1 cellular context compared by ENCODE assay signal in the genomic region with DNA sequence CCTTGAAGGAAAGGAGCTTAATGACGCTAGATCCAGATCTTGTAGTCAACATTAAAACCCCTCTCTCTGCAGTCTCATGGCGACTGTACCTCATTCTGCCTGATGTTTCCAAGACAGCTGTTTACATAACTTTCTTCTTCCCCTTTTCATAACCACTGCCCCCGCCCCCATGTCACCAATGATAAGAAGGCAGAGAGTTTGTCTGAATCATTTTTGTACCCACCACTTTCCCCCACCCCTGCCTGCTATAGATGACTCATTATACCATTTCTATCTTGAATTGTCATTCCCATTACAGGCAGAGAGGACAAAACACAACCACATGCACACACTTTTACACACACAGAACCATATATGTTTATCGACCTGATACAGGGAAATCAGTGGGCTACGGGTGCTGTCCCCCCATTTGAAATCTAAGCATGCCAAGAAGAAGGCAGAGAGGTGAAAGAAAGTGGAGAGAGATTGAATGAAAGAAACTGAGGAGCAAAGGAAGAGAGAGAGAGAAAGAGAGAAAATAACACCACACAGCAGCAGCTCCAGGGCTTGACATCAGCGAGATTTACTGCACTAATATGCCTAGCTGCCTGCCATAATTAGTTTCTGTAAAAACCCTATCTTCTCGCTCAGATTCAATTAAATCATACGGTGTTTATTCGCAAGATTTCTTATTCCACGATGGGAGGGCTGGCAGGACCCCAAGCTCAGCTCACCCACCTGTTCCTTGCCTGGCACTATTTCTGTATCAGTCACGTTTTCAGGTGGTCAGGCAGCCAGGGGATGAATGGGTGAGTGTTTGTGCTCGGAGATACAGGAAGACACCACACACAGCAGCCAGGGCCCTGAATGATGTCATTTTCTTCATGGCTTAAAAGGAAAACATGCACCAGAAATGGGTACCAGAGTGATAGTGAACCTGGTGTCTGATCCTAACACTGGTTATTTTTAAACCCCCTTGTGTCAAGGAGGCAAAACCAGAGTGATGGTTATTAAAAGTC.
TF ChIP-seq lines count a peak whose summit lies in the region.

No MANE protein-coding gene starts in this region.

TF ChIP-seq in K562, 482 proteins besides CTCF, POLR2A, EP300 and RAD21 (continued from another document):
- no peak for TF ChIP-seq CHD1 (IDR thresholded peaks at IDR 0.05; ENCODE audit: low read length)
- TF ChIP-seq ZFPM2 (CRISPR knock-in tag; IDR thresholded peaks at IDR 0.05), result no peak
- no peak for TF ChIP-seq GABPB2 (CRISPR knock-in tag; conservative IDR thresholded peaks at IDR 0.05)
- TF ChIP-seq STAT5A (IDR thresholded peaks at IDR 0.05; ENCODE audit: borderline replicate concordance, low read length), result no peak
- TF ChIP-seq SMAD1 (IDR thresholded peaks at IDR 0.05; ENCODE audit: low read depth, low read length, partially characterized antibody), result peak; percentile 54
- TF ChIP-seq NCOR1 (IDR thresholded peaks at IDR 0.05), result peak; percentile 54
- TF ChIP-seq PRPF4 (IDR thresholded peaks at IDR 0.05; ENCODE audit: insufficient read depth, low read depth, low read length, poor library complexity, severe bottlenecking), result no peak
- TF ChIP-seq, protein P1, sequence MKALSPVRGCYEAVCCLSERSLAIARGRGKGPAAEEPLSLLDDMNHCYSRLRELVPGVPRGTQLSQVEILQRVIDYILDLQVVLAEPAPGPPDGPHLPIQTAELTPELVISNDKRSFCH (CRISPR knock-in tag; IDR thresholded peaks at IDR 0.05), result no peak
- TF ChIP-seq, protein P1 (tag; IDR thresholded peaks at IDR 0.05), result no peak
- TF ChIP-seq ZNF764 (CRISPR knock-in tag; IDR thresholded peaks at IDR 0.05; ENCODE audit: low read depth), result no peak
- no peak for TF ChIP-seq ESRRA (IDR thresholded peaks at IDR 0.05; ENCODE audit: borderline replicate concordance, low read depth)
- no peak for TF ChIP-seq NR2C1 (IDR thresholded peaks at IDR 0.05)
- TF ChIP-seq NR2C1 (tag; IDR thresholded peaks at IDR 0.05), result no peak
- peak; percentile 83 for TF ChIP-seq DPF2 (IDR thresholded peaks at IDR 0.05)
- TF ChIP-seq, protein P2, sequence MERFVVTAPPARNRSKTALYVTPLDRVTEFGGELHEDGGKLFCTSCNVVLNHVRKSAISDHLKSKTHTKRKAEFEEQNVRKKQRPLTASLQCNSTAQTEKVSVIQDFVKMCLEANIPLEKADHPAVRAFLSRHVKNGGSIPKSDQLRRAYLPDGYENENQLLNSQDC (CRISPR knock-in tag; IDR thresholded peaks at IDR 0.05), result no peak
- TF ChIP-seq L3MBTL2 (IDR thresholded peaks at IDR 0.05), result no peak
- no peak for TF ChIP-seq SIN3B (IDR thresholded peaks at IDR 0.05; ENCODE audit: low read depth)
- no peak for TF ChIP-seq ZBED1 (IDR thresholded peaks at IDR 0.05)
- TF ChIP-seq KLF13 (tag; IDR thresholded peaks at IDR 0.05; ENCODE audit: borderline replicate concordance, low read depth), result no peak
- no peak for TF ChIP-seq ZNF140 (CRISPR knock-in tag; IDR thresholded peaks at IDR 0.05)
- no peak for TF ChIP-seq ZNF644 (tag; IDR thresholded peaks at IDR 0.05; ENCODE audit: low read depth)
- TF ChIP-seq, protein P3, sequence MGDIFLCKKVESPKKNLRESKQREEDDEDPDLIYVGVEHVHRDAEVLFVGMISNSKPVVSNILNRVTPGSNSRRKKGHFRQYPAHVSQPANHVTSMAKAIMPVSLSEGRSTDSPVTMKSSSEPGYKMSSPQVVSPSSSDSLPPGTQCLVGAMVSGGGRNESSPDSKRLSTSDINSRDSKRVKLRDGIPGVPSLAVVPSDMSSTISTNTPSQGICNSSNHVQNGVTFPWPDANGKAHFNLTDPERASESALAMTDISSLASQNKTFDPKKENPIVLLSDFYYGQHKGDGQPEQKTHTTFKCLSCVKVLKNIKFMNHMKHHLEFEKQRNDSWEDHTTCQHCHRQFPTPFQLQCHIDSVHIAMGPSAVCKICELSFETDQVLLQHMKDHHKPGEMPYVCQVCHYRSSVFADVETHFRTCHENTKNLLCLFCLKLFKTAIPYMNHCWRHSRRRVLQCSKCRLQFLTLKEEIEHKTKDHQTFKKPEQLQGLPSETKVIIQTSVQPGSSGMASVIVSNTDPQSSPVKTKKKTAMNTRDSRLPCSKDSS (IDR thresholded peaks at IDR 0.05; ENCODE audit: low read depth, partially characterized antibody), result no peak
- no peak for TF ChIP-seq NONO (IDR thresholded peaks at IDR 0.05; ENCODE audit: low read depth in 2 of 2, low read length in 1 of 2)
- TF ChIP-seq NFYB (IDR thresholded peaks at IDR 0.05; ENCODE audit: extremely low read depth, insufficient read length), result no peak
- TF ChIP-seq CEBPB (tag; IDR thresholded peaks at IDR 0.05), result no peak
- TF ChIP-seq ZNF408 (CRISPR knock-in tag; IDR thresholded peaks at IDR 0.05; ENCODE audit: low read depth), result no peak
- TF ChIP-seq, protein P4, sequence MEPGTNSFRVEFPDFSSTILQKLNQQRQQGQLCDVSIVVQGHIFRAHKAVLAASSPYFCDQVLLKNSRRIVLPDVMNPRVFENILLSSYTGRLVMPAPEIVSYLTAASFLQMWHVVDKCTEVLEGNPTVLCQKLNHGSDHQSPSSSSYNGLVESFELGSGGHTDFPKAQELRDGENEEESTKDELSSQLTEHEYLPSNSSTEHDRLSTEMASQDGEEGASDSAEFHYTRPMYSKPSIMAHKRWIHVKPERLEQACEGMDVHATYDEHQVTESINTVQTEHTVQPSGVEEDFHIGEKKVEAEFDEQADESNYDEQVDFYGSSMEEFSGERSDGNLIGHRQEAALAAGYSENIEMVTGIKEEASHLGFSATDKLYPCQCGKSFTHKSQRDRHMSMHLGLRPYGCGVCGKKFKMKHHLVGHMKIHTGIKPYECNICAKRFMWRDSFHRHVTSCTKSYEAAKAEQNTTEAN (CRISPR knock-in tag; IDR thresholded peaks at IDR 0.05), result no peak
- TF ChIP-seq KLF16 (IDR thresholded peaks at IDR 0.05), result no peak
- no peak for TF ChIP-seq TAF7 (tag; IDR thresholded peaks at IDR 0.05)
- no peak for TF ChIP-seq RFX7 (CRISPR knock-in tag; IDR thresholded peaks at IDR 0.05)
- TF ChIP-seq, protein P5, sequence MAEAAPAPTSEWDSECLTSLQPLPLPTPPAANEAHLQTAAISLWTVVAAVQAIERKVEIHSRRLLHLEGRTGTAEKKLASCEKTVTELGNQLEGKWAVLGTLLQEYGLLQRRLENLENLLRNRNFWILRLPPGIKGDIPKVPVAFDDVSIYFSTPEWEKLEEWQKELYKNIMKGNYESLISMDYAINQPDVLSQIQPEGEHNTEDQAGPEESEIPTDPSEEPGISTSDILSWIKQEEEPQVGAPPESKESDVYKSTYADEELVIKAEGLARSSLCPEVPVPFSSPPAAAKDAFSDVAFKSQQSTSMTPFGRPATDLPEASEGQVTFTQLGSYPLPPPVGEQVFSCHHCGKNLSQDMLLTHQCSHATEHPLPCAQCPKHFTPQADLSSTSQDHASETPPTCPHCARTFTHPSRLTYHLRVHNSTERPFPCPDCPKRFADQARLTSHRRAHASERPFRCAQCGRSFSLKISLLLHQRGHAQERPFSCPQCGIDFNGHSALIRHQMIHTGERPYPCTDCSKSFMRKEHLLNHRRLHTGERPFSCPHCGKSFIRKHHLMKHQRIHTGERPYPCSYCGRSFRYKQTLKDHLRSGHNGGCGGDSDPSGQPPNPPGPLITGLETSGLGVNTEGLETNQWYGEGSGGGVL (CRISPR knock-in tag; IDR thresholded peaks at IDR 0.05), result no peak
- no peak for TF ChIP-seq RUNX1 (IDR thresholded peaks at IDR 0.05; ENCODE audit: low read depth)
- TF ChIP-seq CHD2 (IDR thresholded peaks at IDR 0.05; ENCODE audit: low read depth, low read length), result no peak
- no peak for TF ChIP-seq NFIC (IDR thresholded peaks at IDR 0.05)
- no peak for TF ChIP-seq ZC3H4 (CRISPR knock-in tag; IDR thresholded peaks at IDR 0.05; ENCODE audit: borderline replicate concordance)
- TF ChIP-seq, protein P6, sequence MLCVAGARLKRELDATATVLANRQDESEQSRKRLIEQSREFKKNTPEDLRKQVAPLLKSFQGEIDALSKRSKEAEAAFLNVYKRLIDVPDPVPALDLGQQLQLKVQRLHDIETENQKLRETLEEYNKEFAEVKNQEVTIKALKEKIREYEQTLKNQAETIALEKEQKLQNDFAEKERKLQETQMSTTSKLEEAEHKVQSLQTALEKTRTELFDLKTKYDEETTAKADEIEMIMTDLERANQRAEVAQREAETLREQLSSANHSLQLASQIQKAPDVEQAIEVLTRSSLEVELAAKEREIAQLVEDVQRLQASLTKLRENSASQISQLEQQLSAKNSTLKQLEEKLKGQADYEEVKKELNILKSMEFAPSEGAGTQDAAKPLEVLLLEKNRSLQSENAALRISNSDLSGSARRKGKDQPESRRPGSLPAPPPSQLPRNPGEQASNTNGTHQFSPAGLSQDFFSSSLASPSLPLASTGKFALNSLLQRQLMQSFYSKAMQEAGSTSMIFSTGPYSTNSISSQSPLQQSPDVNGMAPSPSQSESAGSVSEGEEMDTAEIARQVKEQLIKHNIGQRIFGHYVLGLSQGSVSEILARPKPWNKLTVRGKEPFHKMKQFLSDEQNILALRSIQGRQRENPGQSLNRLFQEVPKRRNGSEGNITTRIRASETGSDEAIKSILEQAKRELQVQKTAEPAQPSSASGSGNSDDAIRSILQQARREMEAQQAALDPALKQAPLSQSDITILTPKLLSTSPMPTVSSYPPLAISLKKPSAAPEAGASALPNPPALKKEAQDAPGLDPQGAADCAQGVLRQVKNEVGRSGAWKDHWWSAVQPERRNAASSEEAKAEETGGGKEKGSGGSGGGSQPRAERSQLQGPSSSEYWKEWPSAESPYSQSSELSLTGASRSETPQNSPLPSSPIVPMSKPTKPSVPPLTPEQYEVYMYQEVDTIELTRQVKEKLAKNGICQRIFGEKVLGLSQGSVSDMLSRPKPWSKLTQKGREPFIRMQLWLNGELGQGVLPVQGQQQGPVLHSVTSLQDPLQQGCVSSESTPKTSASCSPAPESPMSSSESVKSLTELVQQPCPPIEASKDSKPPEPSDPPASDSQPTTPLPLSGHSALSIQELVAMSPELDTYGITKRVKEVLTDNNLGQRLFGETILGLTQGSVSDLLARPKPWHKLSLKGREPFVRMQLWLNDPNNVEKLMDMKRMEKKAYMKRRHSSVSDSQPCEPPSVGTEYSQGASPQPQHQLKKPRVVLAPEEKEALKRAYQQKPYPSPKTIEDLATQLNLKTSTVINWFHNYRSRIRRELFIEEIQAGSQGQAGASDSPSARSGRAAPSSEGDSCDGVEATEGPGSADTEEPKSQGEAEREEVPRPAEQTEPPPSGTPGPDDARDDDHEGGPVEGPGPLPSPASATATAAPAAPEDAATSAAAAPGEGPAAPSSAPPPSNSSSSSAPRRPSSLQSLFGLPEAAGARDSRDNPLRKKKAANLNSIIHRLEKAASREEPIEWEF (CRISPR knock-in tag; IDR thresholded peaks at IDR 0.05), result no peak
- TF ChIP-seq ZEB2 (IDR thresholded peaks at IDR 0.05), result no peak
- no peak for TF ChIP-seq TEAD2 (tag; IDR thresholded peaks at IDR 0.05)
- TF ChIP-seq, protein P7, sequence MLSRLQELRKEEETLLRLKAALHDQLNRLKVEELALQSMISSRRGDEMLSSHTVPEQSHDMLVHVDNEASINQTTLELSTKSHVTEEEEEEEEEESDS (CRISPR knock-in tag; IDR thresholded peaks at IDR 0.05), result no peak
- no peak for TF ChIP-seq ZNF3 (CRISPR knock-in tag; IDR thresholded peaks at IDR 0.05)
- no peak for TF ChIP-seq SIX5 (IDR thresholded peaks at IDR 0.05; ENCODE audit: borderline replicate concordance in 1 of 2, insufficient read depth in 1 of 2, low read depth in 1 of 2, low read length in 2 of 2)
